ENCODE assay signal across 11 cellular contexts in genomic region chr11:6986487-6986886, GRCh38. TPM values are rescaled to one million over a fixed set of nuclear protein-coding genes. Genes with fewer than 3 reads are reported as not detected.
"Had no signal": no experiment of that assay in that cellular context is flagged by ENCODE, and none has a peak within 500 bp of the region (broad histone marks: within the 10 kb centered on the region; RNA-seq: fewer than 3 reads in every experiment).

No MANE protein-coding gene starts in this region.

- ATAC-seq: GM23338, HCT116 had no signal

- H3K27ac ChIP-seq: GM23248 had no signal

- H3K4me1 ChIP-seq: HAP-1 had no signal

- H3K4me3 ChIP-seq: GM23248, GM23338, HAP-1 had no signal

- H3K9me3 ChIP-seq: HAP-1 had no signal

- FAIRE-seq: H1, H54 had no signal

- DNase-seq: GM23248, GOT3, H7, H9, HCEC 1CT, HFFc6 had no signal

- H3K36me3 ChIP-seq: HAP-1 had no signal

RNA-seq across cellular contexts. Expression of gene NLRP14, which starts 33.8 kb away (rescaled TPM):
- polyA plus RNA-seq: GM23248, GM23338 had no signal
